1 cellular context compared by ENCODE assay signal in the genomic region with DNA sequence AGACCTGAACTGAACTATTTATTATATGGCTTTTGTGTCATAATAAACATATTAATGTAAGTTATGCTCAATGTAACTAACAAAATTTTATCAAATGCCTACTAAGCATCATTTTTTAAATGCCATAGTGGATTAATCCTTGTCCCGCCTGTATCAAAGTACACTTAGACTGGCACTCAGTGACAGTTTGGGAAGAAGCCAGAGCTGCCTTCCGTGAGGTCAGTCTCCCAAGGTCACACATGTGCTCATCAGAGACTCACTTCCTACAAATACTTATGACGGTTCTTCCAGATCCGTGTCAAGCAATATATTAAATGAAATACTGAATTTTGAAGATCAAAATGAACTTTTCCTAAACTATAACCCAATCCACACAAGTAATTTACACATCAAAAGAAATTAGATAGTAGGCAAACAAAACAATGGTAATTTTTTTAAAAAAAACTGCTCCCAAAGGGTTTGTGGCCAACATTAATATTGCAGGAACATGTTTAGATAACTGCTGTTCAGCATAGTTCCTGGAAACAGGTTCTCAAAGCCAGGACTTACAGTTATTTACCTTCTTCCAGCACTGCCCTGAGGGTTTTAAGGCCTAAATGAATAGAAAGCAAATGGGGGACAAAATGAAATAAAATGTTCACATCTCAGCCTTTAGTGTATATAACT.
TF ChIP-seq lines count a peak whose summit lies in the region.

No MANE protein-coding gene starts in this region.

TF ChIP-seq in SK-N-SH treated with all-trans-retinoic acid at 6 μM for 48 hours, 23 proteins besides CTCF, POLR2A, EP300 and RAD21 (continued from another document):
- TF ChIP-seq, protein P1, sequence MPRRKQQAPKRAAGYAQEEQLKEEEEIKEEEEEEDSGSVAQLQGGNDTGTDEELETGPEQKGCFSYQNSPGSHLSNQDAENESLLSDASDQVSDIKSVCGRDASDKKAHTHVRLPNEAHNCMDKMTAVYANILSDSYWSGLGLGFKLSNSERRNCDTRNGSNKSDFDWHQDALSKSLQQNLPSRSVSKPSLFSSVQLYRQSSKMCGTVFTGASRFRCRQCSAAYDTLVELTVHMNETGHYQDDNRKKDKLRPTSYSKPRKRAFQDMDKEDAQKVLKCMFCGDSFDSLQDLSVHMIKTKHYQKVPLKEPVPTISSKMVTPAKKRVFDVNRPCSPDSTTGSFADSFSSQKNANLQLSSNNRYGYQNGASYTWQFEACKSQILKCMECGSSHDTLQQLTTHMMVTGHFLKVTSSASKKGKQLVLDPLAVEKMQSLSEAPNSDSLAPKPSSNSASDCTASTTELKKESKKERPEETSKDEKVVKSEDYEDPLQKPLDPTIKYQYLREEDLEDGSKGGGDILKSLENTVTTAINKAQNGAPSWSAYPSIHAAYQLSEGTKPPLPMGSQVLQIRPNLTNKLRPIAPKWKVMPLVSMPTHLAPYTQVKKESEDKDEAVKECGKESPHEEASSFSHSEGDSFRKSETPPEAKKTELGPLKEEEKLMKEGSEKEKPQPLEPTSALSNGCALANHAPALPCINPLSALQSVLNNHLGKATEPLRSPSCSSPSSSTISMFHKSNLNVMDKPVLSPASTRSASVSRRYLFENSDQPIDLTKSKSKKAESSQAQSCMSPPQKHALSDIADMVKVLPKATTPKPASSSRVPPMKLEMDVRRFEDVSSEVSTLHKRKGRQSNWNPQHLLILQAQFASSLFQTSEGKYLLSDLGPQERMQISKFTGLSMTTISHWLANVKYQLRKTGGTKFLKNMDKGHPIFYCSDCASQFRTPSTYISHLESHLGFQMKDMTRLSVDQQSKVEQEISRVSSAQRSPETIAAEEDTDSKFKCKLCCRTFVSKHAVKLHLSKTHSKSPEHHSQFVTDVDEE (CRISPR knock-in tag; IDR thresholded peaks at IDR 0.05), result no peak
- TF ChIP-seq ZNF70 (CRISPR knock-in tag; IDR thresholded peaks at IDR 0.05), result no peak
- TF ChIP-seq RARB (CRISPR knock-in tag; IDR thresholded peaks at IDR 0.05), result no peak
- no peak for TF ChIP-seq ESRRG (CRISPR knock-in tag; IDR thresholded peaks at IDR 0.05)
- no peak for TF ChIP-seq ARNTL (CRISPR knock-in tag; IDR thresholded peaks at IDR 0.05; ENCODE audit: borderline replicate concordance, low read depth)
- TF ChIP-seq, protein P2, sequence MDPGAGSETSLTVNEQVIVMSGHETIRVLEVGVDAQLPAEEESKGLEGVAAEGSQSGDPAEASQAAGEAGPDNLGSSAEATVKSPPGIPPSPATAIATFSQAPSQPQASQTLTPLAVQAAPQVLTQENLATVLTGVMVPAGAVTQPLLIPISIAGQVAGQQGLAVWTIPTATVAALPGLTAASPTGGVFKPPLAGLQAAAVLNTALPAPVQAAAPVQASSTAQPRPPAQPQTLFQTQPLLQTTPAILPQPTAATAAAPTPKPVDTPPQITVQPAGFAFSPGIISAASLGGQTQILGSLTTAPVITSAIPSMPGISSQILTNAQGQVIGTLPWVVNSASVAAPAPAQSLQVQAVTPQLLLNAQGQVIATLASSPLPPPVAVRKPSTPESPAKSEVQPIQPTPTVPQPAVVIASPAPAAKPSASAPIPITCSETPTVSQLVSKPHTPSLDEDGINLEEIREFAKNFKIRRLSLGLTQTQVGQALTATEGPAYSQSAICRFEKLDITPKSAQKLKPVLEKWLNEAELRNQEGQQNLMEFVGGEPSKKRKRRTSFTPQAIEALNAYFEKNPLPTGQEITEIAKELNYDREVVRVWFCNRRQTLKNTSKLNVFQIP (CRISPR knock-in tag; IDR thresholded peaks at IDR 0.05; ENCODE audit: borderline replicate concordance, low read depth), result no peak
- no peak for TF ChIP-seq TOX (CRISPR knock-in tag; IDR thresholded peaks at IDR 0.05; ENCODE audit: borderline replicate concordance)
- TF ChIP-seq ZNF565 (CRISPR knock-in tag; conservative IDR thresholded peaks at IDR 0.05; ENCODE audit: low read depth), result no peak
- no peak for TF ChIP-seq SNAI2 (CRISPR knock-in tag; IDR thresholded peaks at IDR 0.05)
- TF ChIP-seq ZC3H10 (CRISPR knock-in tag; IDR thresholded peaks at IDR 0.05), result no peak
- no peak for TF ChIP-seq BACH2 (CRISPR knock-in tag; IDR thresholded peaks at IDR 0.05; ENCODE audit: borderline replicate concordance)
- no peak for TF ChIP-seq TCF4 (CRISPR knock-in tag; IDR thresholded peaks at IDR 0.05; ENCODE audit: borderline replicate concordance)
- no peak for TF ChIP-seq ZFP3 (CRISPR knock-in tag; IDR thresholded peaks at IDR 0.05)
- TF ChIP-seq ZNF8 (CRISPR knock-in tag; IDR thresholded peaks at IDR 0.05), result no peak
- TF ChIP-seq, protein P3, sequence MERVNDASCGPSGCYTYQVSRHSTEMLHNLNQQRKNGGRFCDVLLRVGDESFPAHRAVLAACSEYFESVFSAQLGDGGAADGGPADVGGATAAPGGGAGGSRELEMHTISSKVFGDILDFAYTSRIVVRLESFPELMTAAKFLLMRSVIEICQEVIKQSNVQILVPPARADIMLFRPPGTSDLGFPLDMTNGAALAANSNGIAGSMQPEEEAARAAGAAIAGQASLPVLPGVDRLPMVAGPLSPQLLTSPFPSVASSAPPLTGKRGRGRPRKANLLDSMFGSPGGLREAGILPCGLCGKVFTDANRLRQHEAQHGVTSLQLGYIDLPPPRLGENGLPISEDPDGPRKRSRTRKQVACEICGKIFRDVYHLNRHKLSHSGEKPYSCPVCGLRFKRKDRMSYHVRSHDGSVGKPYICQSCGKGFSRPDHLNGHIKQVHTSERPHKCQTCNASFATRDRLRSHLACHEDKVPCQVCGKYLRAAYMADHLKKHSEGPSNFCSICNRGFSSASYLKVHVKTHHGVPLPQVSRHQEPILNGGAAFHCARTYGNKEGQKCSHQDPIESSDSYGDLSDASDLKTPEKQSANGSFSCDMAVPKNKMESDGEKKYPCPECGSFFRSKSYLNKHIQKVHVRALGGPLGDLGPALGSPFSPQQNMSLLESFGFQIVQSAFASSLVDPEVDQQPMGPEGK (CRISPR knock-in tag; IDR thresholded peaks at IDR 0.05; ENCODE audit: borderline replicate concordance), result no peak
- TF ChIP-seq ZFP30 (CRISPR knock-in tag; IDR thresholded peaks at IDR 0.05), result no peak
- no peak for TF ChIP-seq OSR1 (CRISPR knock-in tag; IDR thresholded peaks at IDR 0.05)
- TF ChIP-seq ISL1 (CRISPR knock-in tag; IDR thresholded peaks at IDR 0.05), result no peak
TF ChIP-seq in SK-N-SH treated with all-trans-retinoic acid at 6 μM for 48 hours: peak in this region for 0.
